In the genomic region with DNA sequence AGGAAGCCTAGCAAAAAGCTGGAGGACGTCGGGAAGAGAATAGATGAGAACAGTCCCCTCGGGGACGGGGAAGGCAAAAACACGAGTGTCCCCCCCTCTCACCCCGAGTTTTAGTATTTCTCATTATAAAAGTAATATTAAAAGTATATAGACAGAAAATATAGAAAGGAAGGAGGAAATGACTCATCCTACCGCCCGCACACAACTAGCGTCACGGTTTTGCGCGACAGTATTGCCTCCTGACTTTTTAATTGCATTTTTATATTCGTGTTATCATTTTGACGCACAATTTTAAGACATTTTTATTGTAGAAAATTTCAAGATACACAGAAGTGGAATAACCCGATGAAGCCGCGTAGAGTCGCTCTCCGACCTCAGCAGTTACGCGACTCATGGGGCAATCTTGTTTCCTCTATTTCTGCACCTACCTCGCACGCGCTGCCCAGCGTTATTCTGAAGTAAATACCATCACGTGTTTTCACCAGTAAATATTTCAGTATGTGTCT, we compare ENCODE assay signal across 8 cellular contexts. TPM values are rescaled to one million over a fixed set of nuclear protein-coding genes. Genes with fewer than 3 reads are reported as not detected.
DNase-seq lines count a peak whose midpoint lies in the region; ATAC-seq, FAIRE-seq and TF ChIP-seq lines count a peak whose summit lies in the region.

No MANE protein-coding gene starts in this region.

- no peak for FAIRE-seq in kidney (lab: Jason Lieb, UNC)

- DNase-seq in NK-92 treated with Interleukin-12 subunit alpha and Interleukin-12 subunit beta, amount 100 ng/mL, for 24 hours (lab: John Stamatoyannopoulos, UW), result peak; percentile 55
- DNase-seq in NK-92 (lab: John Stamatoyannopoulos, UW; ENCODE audit: unreplicated experiment), result no peak
- peak; percentile 60 for DNase-seq in T follicular helper cell (ENCODE audit: low read depth)
- peak; percentile 53 for DNase-seq in brain microvascular endothelial cell
- no peak for DNase-seq in kidney
- DNase-seq in stimulated activated CD4-positive, alpha-beta T cell treated with anti-CD3 and anti-CD28 coated beads, Interleukin-1b, Interleukin-23, amount 100 ng/mL, for 48 hours, result peak; percentile 71
- DNase-seq in NCI-H187 (lab: John Stamatoyannopoulos, UW), result no peak

- H3K27ac ChIP-seq in brain microvascular endothelial cell, result peak overlapping the region; percentile 97
- H3K27ac ChIP-seq in kidney (ENCODE audit: low read depth in 2 of 2, low read length in 2 of 2), result peak overlapping the region; percentile 92 to 93

- in situ Hi-C loops in brain microvascular endothelial cell (cut with HindIII; ENCODE audit: low pct_ligation_motif_present, low sequenced_read_pairs), result no loop called here

- no peaks in the 10 kb centered on the region for H3K9me3 ChIP-seq in kidney (ENCODE audit: control insufficient read depth in 1 of 2, low read length in 2 of 2)

- TF ChIP-seq CTCF in brain microvascular endothelial cell (IDR thresholded peaks at IDR 0.05; ENCODE audit: low read depth, low read length, missing control alignments), result peak; percentile 27
- TF ChIP-seq CTCF in kidney (IDR thresholded peaks at IDR 0.05; ENCODE audit: borderline replicate concordance, extremely low read depth, insufficient read depth), result peak; percentile 37

- intact Hi-C loops in kidney (cut with DNase I), result no loop called here

- peaks cover 0 to 3% of the 10 kb centered on the region in 2 donors for H3K4me1 ChIP-seq in kidney (ENCODE audit: control insufficient read depth in 1 of 2, insufficient read depth in 1 of 2, low read depth in 1 of 2, low read length in 2 of 2)

- no peaks in the 10 kb centered on the region for H3K27me3 ChIP-seq in brain microvascular endothelial cell (replicated peaks)

- ATAC-seq in HG03460 (IDR thresholded peaks at IDR 0.05; ENCODE audit: unreplicated experiment), result peak; percentile 16

- H3K4me3 ChIP-seq in brain microvascular endothelial cell (ENCODE audit: low read depth, low read length) (peak overlapping the region; percentile 87), kidney (ENCODE audit: low read length in 2 of 2) (peak overlapping the region; percentile 71 to 87)

- H3K36me3 ChIP-seq in brain microvascular endothelial cell (replicated peaks) (peaks cover 7% of the 10 kb centered on the region), kidney (ENCODE audit: control insufficient read depth in 1 of 2, insufficient read depth in 2 of 2, low read length in 2 of 2) (peaks cover 3 to 4% of the 10 kb centered on the region in 2 donors)

- peak overlapping the region; percentile 77 to 81 for H3K9ac ChIP-seq in kidney (ENCODE audit: low read length in 2 of 2)

RNA-seq across cellular contexts. Expression of gene SLC25A19, which starts 0.7 kb away (rescaled TPM):
- total RNA-seq in kidney, result 11.2 TPM
- 15.3 TPM for polyA plus RNA-seq in kidney (ENCODE audit: insufficient read depth, low read depth, low replicate concordance)

RNA-seq across cellular contexts. Expression of gene MIF4GD, which starts 18.9 kb away (rescaled TPM):
- 30.1 TPM for total RNA-seq in kidney
- polyA plus RNA-seq in kidney (ENCODE audit: insufficient read depth, low read depth, low replicate concordance), result 28.2 TPM

RNA-seq across cellular contexts. Expression of gene MRPS7, which starts 28.2 kb away (rescaled TPM):
- total RNA-seq in kidney, result 46.4 TPM
- 134 TPM for polyA plus RNA-seq in kidney (ENCODE audit: insufficient read depth, low read depth, low replicate concordance)

RNA-seq across cellular contexts. Expression of gene GGA3, which starts 28.5 kb away (rescaled TPM):
- 49.2 TPM for total RNA-seq in kidney
- 8.0 TPM for polyA plus RNA-seq in kidney (ENCODE audit: insufficient read depth, low read depth, low replicate concordance)

Comparison
In these comparisons a context has a peak if more than half of its experiments do, and no peak if none do; other contexts are left out.
1. DNase-seq: peak in NK-92 treated with Interleukin-12 subunit alpha and Interleukin-12 subunit beta, amount 100 ng/mL, for 24 hours (single experiment), T follicular helper cell (single experiment), brain microvascular endothelial cell (single experiment) and stimulated activated CD4-positive, alpha-beta T cell treated with anti-CD3 and anti-CD28 coated beads, Interleukin-1b, Interleukin-23, amount 100 ng/mL, for 48 hours (single experiment); none in NK-92 (single experiment), kidney (single experiment) and NCI-H187 (0 of 2).